13 cellular contexts compared by ENCODE assay signal in the genomic region with DNA sequence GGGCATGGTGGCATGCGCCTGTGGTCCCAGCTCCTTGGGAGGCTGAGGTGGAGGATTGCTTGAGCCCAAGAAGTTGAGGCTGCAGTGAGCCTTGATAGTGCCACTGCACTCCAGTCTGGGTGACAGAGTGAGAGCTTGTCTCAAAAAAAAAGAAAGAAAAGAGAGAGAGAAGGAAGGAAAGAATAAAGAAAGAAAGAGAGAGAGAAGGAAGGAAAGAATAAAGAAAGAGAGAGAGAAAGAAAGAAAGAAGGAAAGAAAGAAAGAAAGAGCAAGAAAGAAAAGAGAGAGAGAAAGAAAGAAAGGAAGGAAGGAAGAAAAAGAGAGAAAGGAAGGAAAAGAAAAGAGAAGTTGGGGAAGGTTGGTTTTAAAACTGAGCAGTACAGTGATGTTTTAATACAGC. TPM values are rescaled to one million over a fixed set of nuclear protein-coding genes. Genes with fewer than 3 reads are reported as not detected.
DNase-seq lines count a peak whose midpoint lies in the region; ATAC-seq and TF ChIP-seq lines count a peak whose summit lies in the region.
"Had no signal": no experiment of that assay in that cellular context is flagged by ENCODE, and none has a peak within 500 bp of the region (broad histone marks: within the 10 kb centered on the region; RNA-seq: fewer than 3 reads in every experiment).

No MANE protein-coding gene starts in this region.

- peaks cover 18% of the 10 kb centered on the region for H3K4me1 Mint-ChIP-seq in T-helper 2 cell treated with Interferon-gamma antibody and Interleukin-4, amounts not matched to agents 5 μg/mL and 100 μg/mL, for 36 hours (ENCODE audit: low read depth)
- peaks cover 25% of the 10 kb centered on the region for H3K4me1 Mint-ChIP-seq in stimulated activated naive CD8-positive, alpha-beta T cell treated with anti-CD3 and anti-CD28 coated beads, Interleukin-15, Interleukin-2, amounts not matched to agents 100 ng/mL and 50 ng/mL, for 24 hours (ENCODE audit: low read depth)
- H3K4me1 Mint-ChIP-seq in osteocyte (ENCODE audit: unreplicated experiment): peaks cover 6% of the 10 kb centered on the region

- H3K9me3 Mint-ChIP-seq in T-helper 2 cell treated with Interferon-gamma antibody and Interleukin-4, amounts not matched to agents 5 μg/mL and 100 μg/mL, for 36 hours: no peaks in the 10 kb centered on the region
- no peaks in the 10 kb centered on the region for H3K9me3 Mint-ChIP-seq in stimulated activated naive CD8-positive, alpha-beta T cell treated with anti-CD3 and anti-CD28 coated beads, Interleukin-15, Interleukin-2, amounts not matched to agents 100 ng/mL and 50 ng/mL, for 24 hours
- H3K9me3 Mint-ChIP-seq in osteocyte (ENCODE audit: unreplicated experiment): no peaks in the 10 kb centered on the region
- H3K9me3 Mint-ChIP-seq: CD8-positive, alpha-beta T cell had no signal

- H3K36me3 Mint-ChIP-seq in T-helper 2 cell treated with Interferon-gamma antibody and Interleukin-4, amounts not matched to agents 5 μg/mL and 100 μg/mL, for 36 hours (ENCODE audit: low read depth): no peaks in the 10 kb centered on the region
- no peaks in the 10 kb centered on the region for H3K36me3 Mint-ChIP-seq in stimulated activated naive CD8-positive, alpha-beta T cell treated with anti-CD3 and anti-CD28 coated beads, Interleukin-15, Interleukin-2, amounts not matched to agents 100 ng/mL and 50 ng/mL, for 24 hours (ENCODE audit: low read depth)
- H3K36me3 Mint-ChIP-seq in osteocyte (ENCODE audit: unreplicated experiment): no peaks in the 10 kb centered on the region
- H3K36me3 Mint-ChIP-seq: CD14-positive monocyte; CD8-positive, alpha-beta T cell had no signal

- DNase-seq in T-helper 2 cell treated with Interferon-gamma antibody and Interleukin-4, amounts not matched to agents 5 μg/mL and 100 μg/mL, for 36 hours (ENCODE audit: low spot score): no peak
- DNase-seq in T-helper 2 cell: no peak
- no peak for DNase-seq in stimulated activated naive CD8-positive, alpha-beta T cell treated with anti-CD3 and anti-CD28 coated beads, Interleukin-15, Interleukin-2, amounts not matched to agents 100 U/mL and 50 U/mL, for 24 hours
- peak; percentile 23 for DNase-seq in osteocyte (ENCODE audit: extremely low spot score, unreplicated experiment)
- no peak for DNase-seq in COLO829 (ENCODE audit: low spot score)
- DNase-seq: CD8-positive, alpha-beta T cell; DMS53; GF-D8 had no signal

- no peak overlapping the region for H3K4me3 Mint-ChIP-seq in T-helper 2 cell treated with Interferon-gamma antibody and Interleukin-4, amounts not matched to agents 5 μg/mL and 100 μg/mL, for 36 hours
- H3K4me3 Mint-ChIP-seq in stimulated activated naive CD8-positive, alpha-beta T cell treated with anti-CD3 and anti-CD28 coated beads, Interleukin-15, Interleukin-2, amounts not matched to agents 100 ng/mL and 50 ng/mL, for 24 hours: no peak overlapping the region
- no peak overlapping the region for H3K4me3 Mint-ChIP-seq in osteocyte (ENCODE audit: unreplicated experiment)
- H3K4me3 Mint-ChIP-seq: CD8-positive, alpha-beta T cell had no signal

- peak overlapping the region; percentile 16 for H3K27ac Mint-ChIP-seq in T-helper 2 cell treated with Interferon-gamma antibody and Interleukin-4, amounts not matched to agents 5 μg/mL and 100 μg/mL, for 36 hours
- H3K27ac Mint-ChIP-seq in stimulated activated naive CD8-positive, alpha-beta T cell treated with anti-CD3 and anti-CD28 coated beads, Interleukin-15, Interleukin-2, amounts not matched to agents 100 ng/mL and 50 ng/mL, for 24 hours: peak overlapping the region; percentile 43
- H3K27ac Mint-ChIP-seq in osteocyte (ENCODE audit: unreplicated experiment): no peak overlapping the region
- H3K27ac Mint-ChIP-seq: CD8-positive, alpha-beta T cell had no signal

- ATAC-seq in stimulated activated naive CD8-positive, alpha-beta T cell treated with anti-CD3 and anti-CD28 coated beads, Interleukin-15, Interleukin-2, amounts not matched to agents 100 U/mL and 50 U/mL, for 24 hours: no peak
- ATAC-seq in GM19035 (IDR thresholded peaks at IDR 0.05; ENCODE audit: unreplicated experiment): no peak
- no peak for ATAC-seq in activated CD4-positive, CD25-positive, alpha-beta regulatory T cell treated with anti-CD3 and anti-CD28 coated beads, Interleukin-2, amount 50 U/mL, for 24 hours
- ATAC-seq: CD8-positive, alpha-beta T cell; HCT116 had no signal

- H3K27me3 Mint-ChIP-seq in T-helper 2 cell treated with Interferon-gamma antibody and Interleukin-4, amounts not matched to agents 5 μg/mL and 100 μg/mL, for 36 hours (ENCODE audit: low read depth): no peaks in the 10 kb centered on the region
- peaks cover 3% of the 10 kb centered on the region for H3K27me3 Mint-ChIP-seq in stimulated activated naive CD8-positive, alpha-beta T cell treated with anti-CD3 and anti-CD28 coated beads, Interleukin-15, Interleukin-2, amounts not matched to agents 100 ng/mL and 50 ng/mL, for 24 hours
- no peaks in the 10 kb centered on the region for H3K27me3 Mint-ChIP-seq in osteocyte (ENCODE audit: unreplicated experiment)

- no peak for TF ChIP-seq CTCF in osteocyte (IDR thresholded peaks at IDR 0.05)

RNA-seq across cellular contexts. Expression of a gene that starts 49.0 kb away (rescaled TPM):
- total RNA-seq in osteocyte: 129 and 131 TPM in 2 replicates
